Comparison of ENCODE assay signal across 1 cellular context in the genomic region with DNA sequence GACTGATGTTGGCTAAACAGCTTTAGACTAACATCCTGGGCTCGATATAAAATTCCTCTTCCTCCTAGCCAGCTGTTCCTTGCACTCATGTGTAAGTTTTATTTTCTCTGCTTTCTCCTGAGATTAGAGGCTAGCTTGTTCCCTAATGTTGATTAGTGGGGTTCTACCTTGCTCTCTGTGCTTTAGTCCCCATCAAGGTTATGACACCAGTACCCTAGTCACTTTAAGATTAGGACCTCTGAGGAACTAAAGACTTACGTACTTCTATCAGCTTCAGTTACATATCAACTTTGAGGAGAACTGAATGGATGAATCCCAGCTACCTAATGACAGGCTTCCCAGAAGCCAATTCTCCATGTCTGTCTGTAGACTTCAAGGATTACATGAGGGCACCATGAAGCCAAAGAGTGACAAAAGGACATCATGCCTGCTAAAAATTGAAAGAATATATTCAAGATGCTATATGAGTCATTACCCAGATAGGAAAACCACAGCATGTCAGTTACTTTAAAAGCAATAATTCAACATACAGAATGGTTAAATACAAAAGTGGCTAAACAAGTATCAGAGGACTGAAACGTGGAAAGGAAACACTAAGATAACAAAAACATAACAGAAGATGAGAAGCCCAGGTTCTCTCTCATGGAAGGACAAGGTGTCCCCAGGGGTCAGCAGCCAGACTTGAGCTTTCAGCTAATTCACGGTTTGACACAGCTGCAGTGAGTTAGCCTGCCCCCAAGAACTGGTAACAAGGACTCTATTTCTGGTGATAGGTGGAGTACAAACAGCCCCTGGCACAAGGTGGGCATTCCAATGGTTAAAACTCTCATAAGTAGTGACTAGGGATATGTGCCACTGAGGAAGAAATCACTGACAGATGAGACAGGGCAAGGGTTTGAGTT.
TF ChIP-seq lines count a peak whose summit lies in the region.

No MANE protein-coding gene starts in this region.

TF ChIP-seq in K562, 482 proteins besides CTCF, POLR2A, EP300 and RAD21:
- TF ChIP-seq FOSL1 (tag; conservative IDR thresholded peaks at IDR 0.05), result peak; percentile 31; the same call in 1 of the 2 replicates
- no peak for TF ChIP-seq HCFC1 (IDR thresholded peaks at IDR 0.05; ENCODE audit: low read depth, low read length)
- TF ChIP-seq MEIS2 (IDR thresholded peaks at IDR 0.05; ENCODE audit: partially characterized antibody), result peak; percentile 36
